ENCODE assay signal across 8 cellular contexts in the genomic region with DNA sequence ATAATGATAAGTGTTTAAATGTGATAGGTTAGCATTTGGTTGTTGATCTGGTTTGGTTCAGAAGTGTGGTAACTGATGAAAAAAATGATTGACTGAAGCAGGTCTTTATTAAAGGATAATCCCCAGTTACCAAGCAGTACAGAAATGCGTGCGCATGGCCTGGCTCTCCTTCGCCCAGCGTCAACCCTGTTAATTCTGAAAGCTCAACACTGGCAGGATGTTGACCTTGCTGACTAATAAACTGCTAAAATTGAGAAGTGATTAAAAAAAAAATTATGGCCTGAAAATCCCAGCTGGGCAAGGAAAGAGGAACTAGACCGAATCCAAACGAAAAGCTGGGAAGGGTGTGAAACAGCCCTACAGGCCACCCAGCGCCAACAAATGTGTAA. TPM values are rescaled to one million over a fixed set of nuclear protein-coding genes. Genes with fewer than 3 reads are reported as not detected.
DNase-seq lines count a peak whose midpoint lies in the region; ATAC-seq, FAIRE-seq and TF ChIP-seq lines count a peak whose summit lies in the region.

No MANE protein-coding gene starts in this region.

- in situ Hi-C loops in K562 (cut with MboI) (no loop called here), HepG2 (cut with HindIII; ENCODE audit: extremely low pct_ligation_motif_present, low pct_unique_long_range_greater_than_20kb) (loop anchor here (10.0 kb wide), 1 partner anchor 161 kb away; no protein-coding TSS in a partner anchor)

- H4K20me1 ChIP-seq in K562 (replicated peaks; ENCODE audit: control insufficient read depth, insufficient read depth, low read length) (no peaks in the 10 kb centered on the region), HepG2 (ENCODE audit: insufficient read depth, low read length) (peaks cover 5% of the 10 kb centered on the region)

- H2AFZ ChIP-seq in K562 (ENCODE audit: low read depth, low read length) = peak overlapping the region; percentile 77
- no peak overlapping the region for H2AFZ ChIP-seq in HepG2 (ENCODE audit: low read length)

- WGBS in K562 (ENCODE audit: insufficient coverage, low coverage, missing lambda C conversion rate) = 17% methylated on average over 6 of the region's 7 CpGs
- WGBS in HepG2 (ENCODE audit: low lambda C conversion rate) = 20% methylated on average over 7 of the region's 7 CpGs

- H3K4me2 ChIP-seq in K562 (ENCODE audit: insufficient read depth, low read length) (peak overlapping the region; percentile 93), HepG2 (ENCODE audit: low read depth, low read length) (peak overlapping the region; percentile 94)

- no peaks in the 10 kb centered on the region for H3K9me3 ChIP-seq in K562 (replicated peaks; ENCODE audit: control insufficient read depth, insufficient read depth, low read depth, low read length)
- no peaks in the 10 kb centered on the region for H3K9me3 ChIP-seq in HepG2 (ENCODE audit: low read length)
- no peaks in the 10 kb centered on the region for H3K9me3 ChIP-seq in upper lobe of right lung

- peak overlapping the region; percentile 99 for H3K27ac ChIP-seq in K562 (ENCODE audit: extremely low read depth, low read depth, low read length)
- H3K27ac ChIP-seq in HepG2 (ENCODE audit: extremely low read length, insufficient read depth, low read length) = peak overlapping the region; percentile 83
- H3K27ac ChIP-seq in upper lobe of right lung = peak overlapping the region; percentile 88

- peak overlapping the region; percentile 86 to 98 for H3K9ac ChIP-seq in K562 (ENCODE audit: insufficient read depth in 1 of 2, low read depth in 2 of 2, low read length in 2 of 2)
- H3K9ac ChIP-seq in HepG2 (ENCODE audit: insufficient read depth, low read depth, low read length) = peak overlapping the region; percentile 81

- TF ChIP-seq CTCF in AG09309 (IDR thresholded peaks at IDR 0.05; ENCODE audit: control insufficient read depth, insufficient read depth, low read depth, low read length, missing control alignments) = no peak
- peak in 1 of 3 experiments; percentile 10; a peak in 1 of 6 replicates for TF ChIP-seq CTCF in K562 (IDR thresholded peaks at IDR 0.05 in 2 of 3, conservative IDR thresholded peaks at IDR 0.05 in 1 of 3; ENCODE audit: insufficient read depth in 2 of 3, low read depth in 1 of 3, low read length in 3 of 3)
- no peak for TF ChIP-seq CTCF in HepG2 (CRISPR knock-in tag; IDR thresholded peaks at IDR 0.05)
- no peak for TF ChIP-seq CTCF in upper lobe of right lung (IDR thresholded peaks at IDR 0.05)

- POLR2A ChIA-PET in K562 (lab: Yijun Ruan, JAX) = interaction anchor here (0.6 to 1.6 kb wide), 5 partner anchors 13 to 159 kb away, joined by 3 to 5 read pairs (median 3); no protein-coding TSS in a partner anchor
- POLR2A ChIA-PET in HepG2 (lab: Yijun Ruan, JAX) = interaction anchor here (0.8 to 1.4 kb wide), 5 partner anchors 14 to 104 kb away, joined by 3 to 5 read pairs (median 3); no protein-coding TSS in a partner anchor

- no peak for DNase-seq in AG09309 (ENCODE audit: low read depth)
- DNase-seq in K562 (ENCODE audit: extremely low read depth in 1 of 4, low spot score in 3 of 4) = no peak
- no peak for DNase-seq in HepG2 (ENCODE audit: low spot score)
- no peak for DNase-seq in upper lobe of right lung
- DNase-seq in GM12891 (ENCODE audit: insufficient read length, low spot score) = no peak
- DNase-seq in stimulated activated CD4-positive, alpha-beta T cell treated with anti-CD3 and anti-CD28 coated beads, Interleukin-1b, Interleukin-23, amount 100 ng/mL, for 48 hours = no peak

- H3K79me2 ChIP-seq in K562 (ENCODE audit: control insufficient read depth, insufficient read depth, low read length) = peaks cover 64% of the 10 kb centered on the region
- peaks cover 45% of the 10 kb centered on the region for H3K79me2 ChIP-seq in HepG2 (ENCODE audit: insufficient read depth, low read length)

- no peak for FAIRE-seq in K562 (lab: Jason Lieb, UNC)
- FAIRE-seq in HepG2 (lab: Jason Lieb, UNC) = no peak
- FAIRE-seq in GM12891 (lab: Jason Lieb, UNC) = no peak

- BruUV-seq in K562 (replicated peaks; lab: Mats Ljungman, UMichigan) (no TSS peak), HepG2 (replicated peaks; lab: Mats Ljungman, UMichigan) (no TSS peak)

- intact Hi-C loops in K562 (cut with micrococcal nuclease) = loop anchor here (5.0 kb wide), 1 partner anchor 57 kb away; no protein-coding TSS in a partner anchor
- intact Hi-C loops in HepG2 (cut with micrococcal nuclease; ENCODE audit: unreplicated experiment) = loop anchor here (5.0 kb wide), 2 partner anchors 57 to 163 kb away; no protein-coding TSS in a partner anchor
- intact Hi-C loops in upper lobe of right lung (cut with DNase I) = no loop called here

- H3K9me1 ChIP-seq in K562 (ENCODE audit: control insufficient read depth, insufficient read depth, low read length) = no peaks in the 10 kb centered on the region

- TF ChIP-seq POLR2A in K562 (conservative IDR thresholded peaks at IDR 0.05) (no peak), HepG2 (IDR thresholded peaks at IDR 0.05; ENCODE audit: insufficient read depth in 1 of 2, low read depth in 2 of 2, low read length in 2 of 2) (no peak), GM12891 (IDR thresholded peaks at IDR 0.05; ENCODE audit: low read depth, low read length) (no peak)

- TF ChIP-seq RAD21 in K562 (CRISPR knock-in tag; conservative IDR thresholded peaks at IDR 0.05 in 1 of 2, IDR thresholded peaks at IDR 0.05 in 1 of 2) = no peak
- TF ChIP-seq RAD21 in HepG2 (CRISPR knock-in tag; IDR thresholded peaks at IDR 0.05) = no peak

- no peaks in the 10 kb centered on the region for H3K27me3 ChIP-seq in K562 (ENCODE audit: control insufficient read depth in 2 of 2, insufficient read depth in 2 of 2, low read length in 2 of 2)
- no peaks in the 10 kb centered on the region for H3K27me3 ChIP-seq in HepG2 (ENCODE audit: control insufficient read depth in 1 of 2, insufficient read depth in 2 of 2, low read length in 2 of 2)
- H3K27me3 ChIP-seq in upper lobe of right lung = no peaks in the 10 kb centered on the region

- H3K4me3 ChIP-seq in AG09309 (ENCODE audit: control insufficient read depth, low read depth, low read length) (peak overlapping the region; percentile 82), K562 (peak overlapping the region; percentile 81), HepG2 (replicated peaks in 1 of 3; ENCODE audit: insufficient read depth in 1 of 3, low read depth in 2 of 3, low read length in 3 of 3) (peak overlapping the region; percentile 78 to 86 (median 82)), upper lobe of right lung (peak overlapping the region; percentile 65)

- TF ChIP-seq EP300 in K562 (IDR thresholded peaks at IDR 0.05; ENCODE audit: low read length) (no peak), HepG2 (IDR thresholded peaks at IDR 0.05; ENCODE audit: low read depth in 2 of 2, low read length in 2 of 2) (no peak), HepG2 (CRISPR knock-in tag; IDR thresholded peaks at IDR 0.05; ENCODE audit: borderline replicate concordance) (no peak)

- ATAC-seq in GM19035 (IDR thresholded peaks at IDR 0.05; ENCODE audit: unreplicated experiment) (peak; percentile 31), HG03565 (IDR thresholded peaks at IDR 0.05; ENCODE audit: unreplicated experiment) (peak; percentile 40), K562 (no peak), HepG2 (no peak), upper lobe of right lung (no peak)

- CTCF ChIA-PET in K562 (lab: Yijun Ruan, JAX; ENCODE audit: low intra/inter-chr PET ratio) = no interaction called here
- CTCF ChIA-PET in HepG2 (lab: Yijun Ruan, JAX; ENCODE audit: low intra/inter-chr PET ratio, low total read pairs) = no interaction called here

- no peaks in the 10 kb centered on the region; the same call in 2 of the 3 replicates for H3K36me3 ChIP-seq in K562 (ENCODE audit: control insufficient read depth, insufficient read depth, low read length)
- no peaks in the 10 kb centered on the region for H3K36me3 ChIP-seq in HepG2 (replicated peaks in 1 of 2; ENCODE audit: control insufficient read depth in 1 of 2, insufficient read depth in 2 of 2, low read length in 2 of 2)
- no peaks in the 10 kb centered on the region for H3K36me3 ChIP-seq in upper lobe of right lung

- peaks cover 13% of the 10 kb centered on the region in 2 experiments; a peak in 4 of 5 replicates for H3K4me1 ChIP-seq in K562 (replicated peaks in 1 of 2; ENCODE audit: control insufficient read depth in 2 of 2, insufficient read depth in 2 of 2, low read length in 2 of 2)
- H3K4me1 ChIP-seq in HepG2 (ENCODE audit: insufficient read depth, low read length) = peaks cover 52% of the 10 kb centered on the region
- H3K4me1 ChIP-seq in upper lobe of right lung = no peaks in the 10 kb centered on the region

RNA-seq across cellular contexts. Expression of a gene that starts 0.8 kb away (rescaled TPM):
- 12.5 and 88.6 TPM in 2 replicates for total RNA-seq in K562 (2011; cell fraction: chromatin; rRNA removed; ENCODE audit: low replicate concordance)
- 4.3 and 6.4 TPM in 2 replicates for total RNA-seq in K562 (2011; cell fraction: nucleolus; rRNA removed)
- 15.1 and 30.0 TPM in 2 replicates for total RNA-seq in K562 (2011; cell fraction: nucleoplasm; rRNA removed)
- total RNA-seq in K562 (2014; rRNA removed) = 5.4 and 5.7 TPM in 2 replicates
- total RNA-seq in K562 (2014; rRNA removed; fragmentation: Illumina TruSeq; extraction: Trizol) = 15.5 and 18.6 TPM in 2 replicates
- total RNA-seq in K562 (2015; rRNA removed; fragmentation: Illumina TruSeq; extraction: Trizol) = 13.4 and 14.4 TPM in 2 replicates
- total RNA-seq in K562 (2021) = 18.6 and 19.1 TPM in 2 replicates
- 9.9 and 11.6 TPM in 2 replicates for polyA plus RNA-seq in K562 (2011; rRNA removed)
- polyA plus RNA-seq in K562 (2011; cell fraction: cytosol; rRNA removed) = 1.6 and 3.1 TPM in 2 replicates
- polyA plus RNA-seq in K562 (2011; cell fraction: nucleus; rRNA removed) = 16.3 and 20.0 TPM in 2 replicates
- 11.2 and 15.4 TPM in 2 replicates for polyA plus RNA-seq in K562 (2012)
- polyA plus RNA-seq in K562 (2014; fragmentation: Illumina TruSeq; extraction: Trizol) = 17.2 and 21.3 TPM in 2 replicates
- 10 to 100 TPM in 1 of 2 experiments, 1 to 10 TPM in 1; 7.6 to 13.3 TPM for polyA plus RNA-seq in K562 (2014; fragmentation: Nextera tagmentation; extraction: Ambion mirVana)
- polyA plus RNA-seq in K562 (2014; rRNA removed) = 9.2 and 10.4 TPM in 2 replicates
- 12.4 and 19.3 TPM in 2 replicates for polyA minus RNA-seq in K562 (2011; rRNA and poly(A)+ RNA removed)
- 4.7 and 6.4 TPM in 2 replicates for polyA minus RNA-seq in K562 (2011; cell fraction: cytosol; rRNA and poly(A)+ RNA removed)
- 10.4 and 19.9 TPM in 2 replicates for polyA minus RNA-seq in K562 (2011; cell fraction: nucleus; rRNA and poly(A)+ RNA removed)
- 15.6 and 18.5 TPM in 2 replicates for total RNA-seq in HepG2 (2016; rRNA removed; fragmentation: Illumina TruSeq; extraction: Trizol)
- 3.0 and 3.5 TPM in 2 replicates for total RNA-seq in HepG2 (2016; cell fraction: cytosol; rRNA removed; fragmentation: Illumina TruSeq; extraction: Trizol; ENCODE audit: low read depth)
- 14.2 and 16.6 TPM in 2 replicates for total RNA-seq in HepG2 (2016; cell fraction: insoluble cytoplasmic fraction; rRNA removed; fragmentation: Illumina TruSeq; extraction: Trizol)
- total RNA-seq in HepG2 (2016; cell fraction: membrane; rRNA removed; fragmentation: Illumina TruSeq; extraction: Trizol) = 8.0 and 10.8 TPM in 2 replicates
- total RNA-seq in HepG2 (2016; cell fraction: nucleus; rRNA removed; fragmentation: Illumina TruSeq; extraction: Trizol) = 26.4 and 27.4 TPM in 2 replicates
- polyA plus RNA-seq in HepG2 (2011; rRNA removed) = 8.2 and 11.3 TPM in 2 replicates
- polyA plus RNA-seq in HepG2 (2011; cell fraction: cytosol; rRNA removed) = 3.1 and 5.1 TPM in 2 replicates
- polyA plus RNA-seq in HepG2 (2011; cell fraction: nucleus; rRNA removed) = 11.0 and 13.6 TPM in 2 replicates
- 14.9 and 15.7 TPM in 2 replicates for polyA plus RNA-seq in HepG2 (2012)
- 2.3 and 2.4 TPM in 2 replicates for polyA plus RNA-seq in HepG2 (2016; cell fraction: cytosol; fragmentation: Illumina TruSeq; extraction: Trizol; ENCODE audit: low read depth)
- polyA plus RNA-seq in HepG2 (2016; cell fraction: insoluble cytoplasmic fraction; fragmentation: Illumina TruSeq; extraction: Trizol; ENCODE audit: low read depth) = 25.3 and 30.9 TPM in 2 replicates
- 7.3 and 8.8 TPM in 2 replicates for polyA plus RNA-seq in HepG2 (2016; cell fraction: membrane; fragmentation: Illumina TruSeq; extraction: Trizol; ENCODE audit: low read depth)
- polyA plus RNA-seq in HepG2 (2016; cell fraction: nucleus; fragmentation: Illumina TruSeq; extraction: Trizol; ENCODE audit: insufficient read depth, low read depth) = 45.6 and 49.9 TPM in 2 replicates
- polyA minus RNA-seq in HepG2 (2011; rRNA and poly(A)+ RNA removed; ENCODE audit: low replicate concordance) = 1.8 and 4.2 TPM in 2 replicates
- polyA minus RNA-seq in HepG2 (2011; cell fraction: cytosol; rRNA and poly(A)+ RNA removed) = 7.4 and 8.1 TPM in 2 replicates
- polyA minus RNA-seq in HepG2 (2011; cell fraction: nucleus; rRNA and poly(A)+ RNA removed) = 37.4 and 38.1 TPM in 2 replicates
- 40.4 TPM for total RNA-seq in upper lobe of right lung
- polyA plus RNA-seq in GM12891 (2012; ENCODE audit: low read depth, missing spikeins) = not detected

Comparison
In these comparisons a context has a peak if more than half of its experiments do, and no peak if none do; other contexts are left out.
1. ATAC-seq: peak in GM19035 (single experiment) and HG03565 (single experiment); none in K562 (single experiment), HepG2 (single experiment) and upper lobe of right lung (single experiment).
2. Peak in every context shown above with its lines, with median percentiles within 50 percentile points of each other: H3K4me3 ChIP-seq and H3K27ac ChIP-seq.